In genomic region chr15:45640610-45641009, GRCh38 we compare ENCODE assay signal across 8 cellular contexts. TPM values are rescaled to one million over a fixed set of nuclear protein-coding genes. Genes with fewer than 3 reads are reported as not detected.
DNase-seq lines count a peak whose midpoint lies in the region; ATAC-seq and TF ChIP-seq lines count a peak whose summit lies in the region.

No MANE protein-coding gene starts in this region.

- TF ChIP-seq RAD21 in IMR-90 (IDR thresholded peaks at IDR 0.05; ENCODE audit: low read length): no peak

- WGBS in IMR-90 (ENCODE audit: extremely low coverage in 2 of 2, insufficient read length in 1 of 2), 2 experiments: no CpG with 5 or more reads among the region's 2 CpGs

- H3K36me3 ChIP-seq in ACC112 (ENCODE audit: insufficient read depth, low read length): no peaks in the 10 kb centered on the region
- no peaks in the 10 kb centered on the region for H3K36me3 ChIP-seq in IMR-90 (ENCODE audit: control insufficient read depth, insufficient read depth, low read length)
- no peaks in the 10 kb centered on the region for H3K36me3 ChIP-seq in muscle layer of duodenum (ENCODE audit: control insufficient read depth in 1 of 2, insufficient read depth in 2 of 2, low read length in 2 of 2)

- intact Hi-C loops in IMR-90 (cut with micrococcal nuclease): loop anchor here (2.0 kb wide), 1 partner anchor 64 kb away; no protein-coding TSS in a partner anchor

- H3K4ac ChIP-seq in IMR-90 (ENCODE audit: low read depth, low read length): peak overlapping the region; percentile 87

- peaks cover 13 to 36% of the 10 kb centered on the region in 2 experiments for H3K79me1 ChIP-seq in IMR-90 (ENCODE audit: low read depth in 1 of 2, low read length in 2 of 2)

- TF ChIP-seq POLR2A in IMR-90 (IDR thresholded peaks at IDR 0.05; ENCODE audit: low read depth, low read length): no peak

- peak overlapping the region; percentile 53 for H3K4me2 ChIP-seq in IMR-90 (ENCODE audit: low read depth, low read length)

- H3K23ac ChIP-seq in IMR-90 (ENCODE audit: low read depth, low read length): no peak overlapping the region

- H3K14ac ChIP-seq in IMR-90 (replicated peaks; ENCODE audit: low read depth, low read length): no peak overlapping the region

- H4K8ac ChIP-seq in IMR-90 (ENCODE audit: low read depth in 2 of 2, low read length in 2 of 2): peak overlapping the region in 1 of 2 experiments; percentile 1; a peak in 1 of 4 replicates

- in situ Hi-C loops in IMR-90 (cut with MboI; ENCODE audit: low sequenced_read_pairs): no loop called here

- H2BK5ac ChIP-seq in IMR-90 (ENCODE audit: low read depth, low read length, poor library complexity, severe bottlenecking): peak overlapping the region; percentile 82

- H3K9me3 ChIP-seq in IMR-90 (ENCODE audit: control insufficient read depth, insufficient read depth, low read length) (no peaks in the 10 kb centered on the region), muscle layer of duodenum (ENCODE audit: control insufficient read depth in 1 of 2, low read length in 2 of 2) (no peaks in the 10 kb centered on the region)

- ATAC-seq in IMR-90 (ENCODE audit: low read depth) (peak; percentile 34), HG02759 (IDR thresholded peaks at IDR 0.05; ENCODE audit: unreplicated experiment) (no peak), HG02885 (IDR thresholded peaks at IDR 0.05; ENCODE audit: poor library complexity, unreplicated experiment) (no peak), GM18502 (IDR thresholded peaks at IDR 0.05; ENCODE audit: poor library complexity, unreplicated experiment) (no peak)

- H3K9me1 ChIP-seq in IMR-90 (ENCODE audit: insufficient read depth, low read length): peaks cover 20% of the 10 kb centered on the region

- H3K4me1 ChIP-seq in ACC112 (ENCODE audit: control insufficient read depth, insufficient read depth, low read length, unreplicated experiment) (peaks cover 73% of the 10 kb centered on the region), IMR-90 (ENCODE audit: control insufficient read depth, insufficient read depth, low read length) (peaks cover 24% of the 10 kb centered on the region), muscle layer of duodenum (ENCODE audit: control insufficient read depth in 1 of 2, insufficient read depth in 2 of 2, low read length in 2 of 2) (peaks cover 37 to 40% of the 10 kb centered on the region in 2 donors)

- peak overlapping the region; percentile 22; the same call in 1 of the 2 replicates for H4K5ac ChIP-seq in IMR-90 (ENCODE audit: low read depth, low read length)

- H3K27ac ChIP-seq in ACC112 (ENCODE audit: low read depth, low read length): peak overlapping the region; percentile 100
- H3K27ac ChIP-seq in IMR-90 (ENCODE audit: insufficient read depth, low read length): peak overlapping the region; percentile 94; the same call in 1 of the 2 replicates
- H3K27ac ChIP-seq in muscle layer of duodenum (ENCODE audit: low read length): peak overlapping the region; percentile 95

- H3K18ac ChIP-seq in IMR-90 (ENCODE audit: low read depth, low read length): peak overlapping the region; percentile 70

- peaks cover 8% of the 10 kb centered on the region; the same call in 1 of the 2 replicates for H4K20me1 ChIP-seq in IMR-90 (ENCODE audit: insufficient read depth, low read length)

- H2AK5ac ChIP-seq in IMR-90 (ENCODE audit: low read depth, low read length): peak overlapping the region; percentile 57; the same call in 1 of the 2 replicates

- CTCF ChIA-PET in IMR-90 (lab: Yijun Ruan, JAX): interaction anchor here (1.1 to 1.6 kb wide), 2 partner anchors 65 to 211 kb away, joined by 3 read pairs; no protein-coding TSS in a partner anchor

- DNase-seq in IMR-90 (peak; percentile 96), dermis blood vessel endothelial cell (peak; percentile 97), amygdala (lab: John Stamatoyannopoulos, UW) (no peak)

- H3K27me3 ChIP-seq in ACC112 (ENCODE audit: insufficient read depth, low read length) (no peaks in the 10 kb centered on the region), IMR-90 (ENCODE audit: control insufficient read depth, insufficient read depth, low read length) (no peaks in the 10 kb centered on the region), muscle layer of duodenum (ENCODE audit: low read depth, low read length) (no peaks in the 10 kb centered on the region)

- peak overlapping the region; percentile 28; the same call in 1 of the 2 replicates for H3K9ac ChIP-seq in IMR-90 (ENCODE audit: low read depth, low read length)

- peak overlapping the region; percentile 78; the same call in 2 of the 3 replicates for H2BK15ac ChIP-seq in IMR-90 (ENCODE audit: low read depth, low read length)

- H2BK120ac ChIP-seq in IMR-90 (ENCODE audit: low read depth, low read length): peak overlapping the region; percentile 89; the same call in 1 of the 2 replicates

- H3K4me3 ChIP-seq in ACC112 (ENCODE audit: low read depth, low read length) (peak overlapping the region; percentile 61), IMR-90 (ENCODE audit: insufficient read depth, low read depth, low read length) (no peak overlapping the region), muscle layer of duodenum (ENCODE audit: low read depth in 1 of 2, low read length in 2 of 2) (no peak overlapping the region)

- POLR2A ChIA-PET in IMR-90 (lab: Charles Lee; ENCODE audit: unreplicated experiment): no interaction called here

- no peak for TF ChIP-seq CTCF in IMR-90 (conservative IDR thresholded peaks at IDR 0.05; ENCODE audit: low read depth, low read length)

- H2AFZ ChIP-seq in ACC112 (ENCODE audit: low read length, unreplicated experiment) (no peak overlapping the region), IMR-90 (replicated peaks; ENCODE audit: low read length, poor library complexity) (no peak overlapping the region)

- H3K79me2 ChIP-seq in ACC112 (ENCODE audit: control insufficient read depth, insufficient read depth, low read length, unreplicated experiment): peaks cover 58% of the 10 kb centered on the region

- dilution Hi-C loops in IMR-90 (cut with HindIII; ENCODE audit: low sequenced_read_pairs, unreplicated experiment): no loop called here

- peak overlapping the region; percentile 20; the same call in 1 of the 2 replicates for H3K56ac ChIP-seq in IMR-90 (ENCODE audit: extremely low read depth, insufficient read depth, low read length)

- peak overlapping the region; percentile 80 for H2BK20ac ChIP-seq in IMR-90 (ENCODE audit: low read depth, low read length)

- peak overlapping the region; percentile 20; the same call in 1 of the 2 replicates for H4K91ac ChIP-seq in IMR-90 (ENCODE audit: insufficient read depth, low read depth, low read length)

- no TSS peak for BruUV-seq in IMR-90 (replicated peaks; lab: Mats Ljungman, UMichigan)

- H2AK9ac ChIP-seq in IMR-90 (replicated peaks; ENCODE audit: low read depth, low read length, poor library complexity): no peak overlapping the region

TF ChIP-seq in IMR-90, 13 proteins besides CTCF, POLR2A, EP300 and RAD21:
- TF ChIP-seq BHLHE40 (IDR thresholded peaks at IDR 0.05; ENCODE audit: low read depth, low read length): peak; percentile 19; the same call in 1 of the 2 replicates
- no peak for TF ChIP-seq USF2 (IDR thresholded peaks at IDR 0.05; ENCODE audit: low read depth, low read length)
- peak; percentile 79 for TF ChIP-seq FOS (IDR thresholded peaks at IDR 0.05; ENCODE audit: low read depth, low read length)
- TF ChIP-seq RCOR1 (IDR thresholded peaks at IDR 0.05; ENCODE audit: insufficient replicate concordance, low read length): peak; percentile 25

RNA-seq across cellular contexts. Expression of gene SQOR, which starts 5.8 kb away (rescaled TPM):
- total RNA-seq in IMR-90 (2012; rRNA removed) (39.2 and 40.3 TPM in 2 replicates), dermis blood vessel endothelial cell (128 and 161 TPM in 2 replicates)
- 21.2 and 22.1 TPM in 2 replicates for polyA plus RNA-seq in IMR-90 (2012; rRNA removed)
- polyA plus RNA-seq in IMR-90 (2012; cell fraction: cytosol; rRNA removed): 18.5 and 19.9 TPM in 2 replicates
- 7.4 and 18.0 TPM in 2 replicates for polyA plus RNA-seq in IMR-90 (2012; cell fraction: nucleus; rRNA removed; ENCODE audit: low replicate concordance)

RNA-seq across cellular contexts. Expression of gene BLOC1S6, which starts 53.4 kb away (rescaled TPM):
- 40.9 and 78.3 TPM in 2 replicates for total RNA-seq in IMR-90 (2012; rRNA removed)
- 17.9 and 21.7 TPM in 2 replicates for polyA plus RNA-seq in IMR-90 (2012; rRNA removed)
- polyA plus RNA-seq in IMR-90 (2012; cell fraction: cytosol; rRNA removed): 7.2 and 12.0 TPM in 2 replicates
- polyA plus RNA-seq in IMR-90 (2012; cell fraction: nucleus; rRNA removed; ENCODE audit: low replicate concordance): 2.2 and 9.9 TPM in 2 replicates
- 63.8 and 79.3 TPM in 2 replicates for total RNA-seq in dermis blood vessel endothelial cell

Comparison
In these comparisons a context has a peak if more than half of its experiments do, and no peak if none do; other contexts are left out.
1. DNase-seq: peak in IMR-90 (single experiment) and dermis blood vessel endothelial cell (single experiment); none in amygdala (0 of 56).
2. Peak in every context shown above with its lines, with median percentiles within 50 percentile points of each other: H3K27ac ChIP-seq.